In genomic region chr15:98861188-98861587, GRCh38 we compare ENCODE assay signal across 14 cellular contexts.
DNase-seq lines count a peak whose midpoint lies in the region; ATAC-seq and TF ChIP-seq lines count a peak whose summit lies in the region.
"Had no signal": no experiment of that assay in that cellular context is flagged by ENCODE, and none has a peak within 500 bp of the region (broad histone marks: within the 10 kb centered on the region; RNA-seq: fewer than 3 reads in every experiment).

No MANE protein-coding gene starts in this region.

- POLR2A ChIA-PET in naive thymus-derived CD4-positive, alpha-beta T cell (lab: Charles Lee), result no interaction called here

- dilution Hi-C loops in mammary epithelial cell (cut with HindIII; ENCODE audit: low sequenced_read_pairs), result no loop called here

- H4K20me1 ChIP-seq in mammary epithelial cell (ENCODE audit: insufficient read depth, low read length), result no peaks in the 10 kb centered on the region

- H3K27me3 ChIP-seq in breast epithelium (no peaks in the 10 kb centered on the region), mammary epithelial cell (ENCODE audit: insufficient read depth, low read length) (no peaks in the 10 kb centered on the region), vagina (no peaks in the 10 kb centered on the region)
- H3K27me3 ChIP-seq in naive thymus-derived CD4-positive, alpha-beta T cell (ENCODE audit: control insufficient read depth in 2 of 2, insufficient read depth in 2 of 2, low read length in 2 of 2), result no peaks in the 10 kb centered on the region

- peaks cover 23% of the 10 kb centered on the region for H3K4me1 Mint-ChIP-seq in activated T-helper 2 cell treated with anti-CD3 and anti-CD28 coated beads, Interferon-gamma antibody, Interleukin-2, Interleukin-4, amounts not matched to agents 10 μg/mL and 5 μg/mL and 100 μg/mL, durations not matched to agents 14 hours and 24 hours and 36 hours (ENCODE audit: low read depth)
- peaks cover 34 to 87% (median 80%) of the 10 kb centered on the region in 7 donors for H3K4me1 Mint-ChIP-seq in naive thymus-derived CD4-positive, alpha-beta T cell

- no peak overlapping the region for H3K4me3 ChIP-seq in breast epithelium
- no peak overlapping the region for H3K4me3 ChIP-seq in mammary epithelial cell (replicated peaks in 1 of 3; ENCODE audit: insufficient read depth in 1 of 3, low read depth in 2 of 3, low read length in 3 of 3)
- H3K4me3 ChIP-seq in naive thymus-derived CD4-positive, alpha-beta T cell (ENCODE audit: low read length), result no peak overlapping the region
- no peak overlapping the region for H3K4me3 ChIP-seq in vagina

- no peak for TF ChIP-seq CTCF in breast epithelium (IDR thresholded peaks at IDR 0.05)
- no peak for TF ChIP-seq CTCF in mammary epithelial cell (conservative IDR thresholded peaks at IDR 0.05 in 1 of 2, IDR thresholded peaks at IDR 0.05 in 1 of 2; ENCODE audit: extremely low read depth in 1 of 2, insufficient read depth in 1 of 2, low read depth in 1 of 2, low read length in 2 of 2)
- no peak for TF ChIP-seq CTCF in vagina (IDR thresholded peaks at IDR 0.05)

- no peaks in the 10 kb centered on the region for H3K27me3 Mint-ChIP-seq in activated T-helper 2 cell treated with anti-CD3 and anti-CD28 coated beads, Interferon-gamma antibody, Interleukin-2, Interleukin-4, amounts not matched to agents 10 μg/mL and 5 μg/mL and 100 μg/mL, durations not matched to agents 14 hours and 24 hours and 36 hours (ENCODE audit: low read depth)
- H3K27me3 Mint-ChIP-seq in naive thymus-derived CD4-positive, alpha-beta T cell, result no peaks in the 10 kb centered on the region

- H3K36me3 ChIP-seq in breast epithelium (no peaks in the 10 kb centered on the region), mammary epithelial cell (ENCODE audit: insufficient read depth, low read length) (no peaks in the 10 kb centered on the region), vagina (no peaks in the 10 kb centered on the region)
- H3K36me3 ChIP-seq in naive thymus-derived CD4-positive, alpha-beta T cell (ENCODE audit: control insufficient read depth in 2 of 3, insufficient read depth in 3 of 3, low read length in 3 of 3), result no peaks in the 10 kb centered on the region

- no peak overlapping the region for H2AFZ ChIP-seq in mammary epithelial cell (ENCODE audit: low read depth, low read length)
- H2AFZ ChIP-seq: parathyroid adenoma had no signal

- DNase-seq in breast epithelium (ENCODE audit: low spot score in 2 of 2), result no peak
- no peak for DNase-seq in mammary epithelial cell
- DNase-seq in activated T-helper 2 cell treated with anti-CD3 and anti-CD28 coated beads, Interferon-gamma antibody, Interleukin-2, Interleukin-4, amounts not matched to agents 10 μg/mL and 5 μg/mL and 100 μg/mL, durations not matched to agents 14 hours and 24 hours and 36 hours (ENCODE audit: low spot score), result no peak
- no peak for DNase-seq in naive thymus-derived CD4-positive, alpha-beta T cell
- no peak for DNase-seq in vagina (ENCODE audit: extremely low spot score in 2 of 2)
- DNase-seq in AG08395 (ENCODE audit: low spot score), result no peak
- DNase-seq in hippocampal formation (lab: John Stamatoyannopoulos, UW), result no peak
- DNase-seq in NK-92 treated with Interleukin-12 subunit alpha and Interleukin-12 subunit beta, amount 100 ng/mL, for 24 hours (lab: John Stamatoyannopoulos, UW), result no peak
- DNase-seq: dermis blood vessel endothelial cell, DMS79 treated with DMSO at 0.1 percent for 48 hours, erythroblast, NCI-H2107, NCI-H774 had no signal

- intact Hi-C loops in breast epithelium (cut with DNase I; ENCODE audit: low total_unique reads), result no loop called here
- intact Hi-C loops in mammary epithelial cell (cut with micrococcal nuclease), result no loop called here
- intact Hi-C loops in activated T-helper 2 cell treated with anti-CD3 and anti-CD28 coated beads, Interferon-gamma antibody, Interleukin-2, Interleukin-4, amounts not matched to agents 10 μg/mL and 5 μg/mL and 100 μg/mL, durations not matched to agents 14 hours and 24 hours and 36 hours (cut with micrococcal nuclease), result no loop called here
- intact Hi-C loops in naive thymus-derived CD4-positive, alpha-beta T cell (cut with micrococcal nuclease), result no loop called here
- intact Hi-C loops in vagina (cut with DNase I), result no loop called here

- H3K4me1 ChIP-seq in breast epithelium (peaks cover 0 to 7% of the 10 kb centered on the region in 2 donors), mammary epithelial cell (ENCODE audit: insufficient read depth, low read length) (peaks cover 16% of the 10 kb centered on the region), vagina (peaks cover 79% of the 10 kb centered on the region)
- H3K4me1 ChIP-seq in naive thymus-derived CD4-positive, alpha-beta T cell (ENCODE audit: control insufficient read depth in 2 of 2, insufficient read depth in 2 of 2, low read length in 2 of 2), result peaks cover 6 to 33% of the 10 kb centered on the region in 2 donors
- H3K4me1 ChIP-seq: parathyroid adenoma had no signal

- CTCF ChIA-PET in mammary epithelial cell (lab: Charles Lee; ENCODE audit: low non-redundant PET), result no interaction called here
- CTCF ChIA-PET in naive thymus-derived CD4-positive, alpha-beta T cell (lab: Charles Lee), result no interaction called here

- 91% methylated on average over 6 of the region's 6 CpGs for WGBS in mammary epithelial cell (ENCODE audit: low coverage, missing lambda C conversion rate)

- peak overlapping the region; percentile 25 for H3K27ac Mint-ChIP-seq in activated T-helper 2 cell treated with anti-CD3 and anti-CD28 coated beads, Interferon-gamma antibody, Interleukin-2, Interleukin-4, amounts not matched to agents 10 μg/mL and 5 μg/mL and 100 μg/mL, durations not matched to agents 14 hours and 24 hours and 36 hours
- peak overlapping the region; percentile 22 to 90 (median 79) for H3K27ac Mint-ChIP-seq in naive thymus-derived CD4-positive, alpha-beta T cell

- no peak for ATAC-seq in naive thymus-derived CD4-positive, alpha-beta T cell

- TF ChIP-seq POLR2A in breast epithelium (IDR thresholded peaks at IDR 0.05) (no peak), vagina (IDR thresholded peaks at IDR 0.05) (no peak)

- H3K4me2 ChIP-seq in mammary epithelial cell (ENCODE audit: insufficient read depth, low read depth, low read length), result no peak overlapping the region

- H3K9me3 Mint-ChIP-seq in activated T-helper 2 cell treated with anti-CD3 and anti-CD28 coated beads, Interferon-gamma antibody, Interleukin-2, Interleukin-4, amounts not matched to agents 10 μg/mL and 5 μg/mL and 100 μg/mL, durations not matched to agents 14 hours and 24 hours and 36 hours, result no peaks in the 10 kb centered on the region
- H3K9me3 Mint-ChIP-seq in naive thymus-derived CD4-positive, alpha-beta T cell, result no peaks in the 10 kb centered on the region

- in situ Hi-C loops in mammary epithelial cell (cut with MboI; ENCODE audit: low sequenced_read_pairs in 2 of 2), result no loop called here

- H3K36me3 Mint-ChIP-seq in activated T-helper 2 cell treated with anti-CD3 and anti-CD28 coated beads, Interferon-gamma antibody, Interleukin-2, Interleukin-4, amounts not matched to agents 10 μg/mL and 5 μg/mL and 100 μg/mL, durations not matched to agents 14 hours and 24 hours and 36 hours (ENCODE audit: low read depth), result no peaks in the 10 kb centered on the region
- no peaks in the 10 kb centered on the region for H3K36me3 Mint-ChIP-seq in naive thymus-derived CD4-positive, alpha-beta T cell

- peak overlapping the region; percentile 28 for H3K4me3 Mint-ChIP-seq in activated T-helper 2 cell treated with anti-CD3 and anti-CD28 coated beads, Interferon-gamma antibody, Interleukin-2, Interleukin-4, amounts not matched to agents 10 μg/mL and 5 μg/mL and 100 μg/mL, durations not matched to agents 14 hours and 24 hours and 36 hours (ENCODE audit: low read depth)
- H3K4me3 Mint-ChIP-seq in naive thymus-derived CD4-positive, alpha-beta T cell, result peak overlapping the region in 9 of 10 donors; percentile 18 to 72 (median 64)

- H3K27ac ChIP-seq in breast epithelium (peak overlapping the region; percentile 5 to 41), mammary epithelial cell (ENCODE audit: insufficient read depth, low read depth, low read length) (no peak overlapping the region), vagina (peak overlapping the region; percentile 34)
- H3K27ac ChIP-seq in naive thymus-derived CD4-positive, alpha-beta T cell (ENCODE audit: low read depth, low read length), result no peak overlapping the region
- H3K27ac ChIP-seq: parathyroid adenoma had no signal

- H3K9me3 ChIP-seq in breast epithelium (no peaks in the 10 kb centered on the region), mammary epithelial cell (replicated peaks; ENCODE audit: insufficient read depth, low read length) (no peaks in the 10 kb centered on the region), vagina (no peaks in the 10 kb centered on the region)
- no peaks in the 10 kb centered on the region for H3K9me3 ChIP-seq in naive thymus-derived CD4-positive, alpha-beta T cell (ENCODE audit: control insufficient read depth in 2 of 3, low read length in 3 of 3)

- H3K9ac ChIP-seq in mammary epithelial cell (ENCODE audit: insufficient read depth, low read length), result no peak overlapping the region
- H3K9ac ChIP-seq: parathyroid adenoma had no signal

- peaks cover 97% of the 10 kb centered on the region for H3K79me2 ChIP-seq in mammary epithelial cell (ENCODE audit: insufficient read depth, low read length)
- H3K79me2 ChIP-seq: parathyroid adenoma had no signal

- BruUV-seq in mammary epithelial cell (replicated peaks; lab: Mats Ljungman, UMichigan), result no TSS peak

Comparison
In these comparisons a context has a peak if more than half of its experiments do, and no peak if none do; other contexts are left out.
1. H3K27ac ChIP-seq: peak in breast epithelium (2 of 2) and vagina (single experiment); none in mammary epithelial cell (single experiment) and naive thymus-derived CD4-positive, alpha-beta T cell (single experiment).